1 cellular context compared by ENCODE assay signal in genomic region chr9:72454871-72455471, GRCh38.
TF ChIP-seq lines count a peak whose summit lies in the region.

No MANE protein-coding gene starts in this region.

TF ChIP-seq in A549, 52 proteins besides CTCF, POLR2A, EP300 and RAD21 (continued from another document):
- TF ChIP-seq ELK1 (IDR thresholded peaks at IDR 0.05; ENCODE audit: low read depth, low read length) (no peak), TP53 (CRISPR knock-in tag; IDR thresholded peaks at IDR 0.05) (no peak), ESRRA (IDR thresholded peaks at IDR 0.05; ENCODE audit: borderline replicate concordance, low read length) (no peak)
